In genomic region chr11:72812968-72813739, GRCh38 we compare ENCODE assay signal across 8 cellular contexts. TPM values are rescaled to one million over a fixed set of nuclear protein-coding genes. Genes with fewer than 3 reads are reported as not detected.
DNase-seq lines count a peak whose midpoint lies in the region; ATAC-seq and TF ChIP-seq lines count a peak whose summit lies in the region.

No MANE protein-coding gene starts in this region.

- H3K4me1 Mint-ChIP-seq in activated CD8-positive, alpha-beta memory T cell treated with anti-CD3 and anti-CD28 coated beads, Interleukin-2, amount 10 ng/mL, durations not matched to agents 7 days and 5 days: peaks cover 54% of the 10 kb centered on the region
- H3K4me1 Mint-ChIP-seq in natural killer cell treated with Interleukin-12 subunit alpha and Interleukin-12 subunit beta and Interleukin-15 and Interleukin-18, amount 100 ng/mL, for 72 hours (ENCODE audit: low read depth in 2 of 2): peaks cover 42 to 49% of the 10 kb centered on the region in 2 donors

- ATAC-seq in HG03045 (IDR thresholded peaks at IDR 0.05; ENCODE audit: unreplicated experiment) (peak; percentile 27), HG02973 (IDR thresholded peaks at IDR 0.05; ENCODE audit: unreplicated experiment) (no peak)
- peak; percentile 48 for ATAC-seq in activated CD8-positive, alpha-beta memory T cell treated with anti-CD3 and anti-CD28 coated beads, Interleukin-2, amount 10 ng/mL, durations not matched to agents 7 days and 5 days
- peak; percentile 73 to 75 for ATAC-seq in natural killer cell treated with Interleukin-12 subunit alpha and Interleukin-12 subunit beta and Interleukin-15 and Interleukin-18, amount 100 ng/mL, for 72 hours

- DNase-seq in GM10266 (ENCODE audit: extremely low spot score): peak; percentile 80
- peak; percentile 66 to 68 for DNase-seq in NOMO-1 (lab: John Stamatoyannopoulos, UW; ENCODE audit: unreplicated experiment in 2 of 2)
- peak; percentile 94 for DNase-seq in activated CD8-positive, alpha-beta memory T cell treated with anti-CD3 and anti-CD28 coated beads, Interleukin-2, amount 10 ng/mL, durations not matched to agents 7 days and 5 days
- no peak for DNase-seq in epithelial cell of proximal tubule (ENCODE audit: low read depth)
- DNase-seq in natural killer cell treated with Interleukin-12 subunit alpha and Interleukin-12 subunit beta and Interleukin-15 and Interleukin-18, amount 100 ng/mL, for 72 hours (ENCODE audit: low spot score): peak; percentile 87
- DNase-seq in substantia nigra (lab: John Stamatoyannopoulos, UW): peak in 9 of 49 donors; percentile 20 to 59 (median 38)

- H3K36me3 Mint-ChIP-seq in activated CD8-positive, alpha-beta memory T cell treated with anti-CD3 and anti-CD28 coated beads, Interleukin-2, amount 10 ng/mL, durations not matched to agents 7 days and 5 days: peaks cover 56% of the 10 kb centered on the region
- peaks cover 6% of the 10 kb centered on the region for H3K36me3 Mint-ChIP-seq in natural killer cell treated with Interleukin-12 subunit alpha and Interleukin-12 subunit beta and Interleukin-15 and Interleukin-18, amount 100 ng/mL, for 72 hours

- H3K4me3 Mint-ChIP-seq in activated CD8-positive, alpha-beta memory T cell treated with anti-CD3 and anti-CD28 coated beads, Interleukin-2, amount 10 ng/mL, durations not matched to agents 7 days and 5 days: peak overlapping the region; percentile 90
- peak overlapping the region; percentile 98 for H3K4me3 Mint-ChIP-seq in natural killer cell treated with Interleukin-12 subunit alpha and Interleukin-12 subunit beta and Interleukin-15 and Interleukin-18, amount 100 ng/mL, for 72 hours

- CTCF ChIA-PET in activated CD8-positive, alpha-beta memory T cell treated with anti-CD3 and anti-CD28 coated beads, Interleukin-2, amount 10 ng/mL, durations not matched to agents 7 days and 5 days (lab: Charles Lee): interaction anchor here (0.8 to 5.9 kb wide), 19 partner anchors 10 to 366 kb away, joined by 3 to 63 read pairs (median 4); partner anchors contain the start of genes FCHSD2 and STARD10

- peak; percentile 75 for TF ChIP-seq CTCF in GM10266 (IDR thresholded peaks at IDR 0.05; ENCODE audit: control insufficient read depth, insufficient read depth, low read depth, missing control alignments)
- peak; percentile 74 for TF ChIP-seq CTCF in epithelial cell of proximal tubule (conservative IDR thresholded peaks at IDR 0.05; ENCODE audit: low read depth, low read length)

- H3K27me3 Mint-ChIP-seq in activated CD8-positive, alpha-beta memory T cell treated with anti-CD3 and anti-CD28 coated beads, Interleukin-2, amount 10 ng/mL, durations not matched to agents 7 days and 5 days: no peaks in the 10 kb centered on the region
- H3K27me3 Mint-ChIP-seq in natural killer cell treated with Interleukin-12 subunit alpha and Interleukin-12 subunit beta and Interleukin-15 and Interleukin-18, amount 100 ng/mL, for 72 hours: no peaks in the 10 kb centered on the region

- H3K9me3 Mint-ChIP-seq in activated CD8-positive, alpha-beta memory T cell treated with anti-CD3 and anti-CD28 coated beads, Interleukin-2, amount 10 ng/mL, durations not matched to agents 7 days and 5 days (ENCODE audit: low read depth): no peaks in the 10 kb centered on the region
- H3K9me3 Mint-ChIP-seq in natural killer cell treated with Interleukin-12 subunit alpha and Interleukin-12 subunit beta and Interleukin-15 and Interleukin-18, amount 100 ng/mL, for 72 hours: no peaks in the 10 kb centered on the region

- peak overlapping the region; percentile 91 for H3K27ac Mint-ChIP-seq in activated CD8-positive, alpha-beta memory T cell treated with anti-CD3 and anti-CD28 coated beads, Interleukin-2, amount 10 ng/mL, durations not matched to agents 7 days and 5 days
- H3K27ac Mint-ChIP-seq in natural killer cell treated with Interleukin-12 subunit alpha and Interleukin-12 subunit beta and Interleukin-15 and Interleukin-18, amount 100 ng/mL, for 72 hours: peak overlapping the region; percentile 97

- H3K4me3 ChIP-seq in epithelial cell of proximal tubule (ENCODE audit: low read depth, low read length): peak overlapping the region; percentile 87

- H3K27ac ChIP-seq in substantia nigra (ENCODE audit: low read depth, low read length, poor library complexity, severe bottlenecking): peak overlapping the region; percentile 92

RNA-seq across cellular contexts. Expression of gene ATG16L2, which starts 1.1 kb away (rescaled TPM):
- 100 to 1,000 TPM; 103 to 168 TPM for total RNA-seq in activated CD8-positive, alpha-beta memory T cell treated with anti-CD3 and anti-CD28 coated beads, Interleukin-2, amount 10 ng/mL, durations not matched to agents 7 days and 5 days
- total RNA-seq in epithelial cell of proximal tubule: 7.3 and 40.1 TPM in 2 replicates
- 100 to 1,000 TPM in 1 of 2 donors, 10 to 100 TPM in 1; 74.7 to 113 TPM for total RNA-seq in natural killer cell treated with Interleukin-12 subunit alpha and Interleukin-12 subunit beta and Interleukin-15 and Interleukin-18, amount 100 ng/mL, for 72 hours

RNA-seq across cellular contexts. Expression of gene STARD10, which starts 19.3 kb away (rescaled TPM):
- total RNA-seq in activated CD8-positive, alpha-beta memory T cell treated with anti-CD3 and anti-CD28 coated beads, Interleukin-2, amount 10 ng/mL, durations not matched to agents 7 days and 5 days: 10 to 100 TPM in 1 of 2 experiments, 1 to 10 TPM in 1; 8.4 to 18.4 TPM
- total RNA-seq in epithelial cell of proximal tubule: 54.8 and 67.4 TPM in 2 replicates
- total RNA-seq in natural killer cell treated with Interleukin-12 subunit alpha and Interleukin-12 subunit beta and Interleukin-15 and Interleukin-18, amount 100 ng/mL, for 72 hours: 10 to 100 TPM in 1 of 2 donors, 1 to 10 TPM in 1; 9.5 to 17.8 TPM
